ENCODE assay signal across 1 cellular context in the genomic region with DNA sequence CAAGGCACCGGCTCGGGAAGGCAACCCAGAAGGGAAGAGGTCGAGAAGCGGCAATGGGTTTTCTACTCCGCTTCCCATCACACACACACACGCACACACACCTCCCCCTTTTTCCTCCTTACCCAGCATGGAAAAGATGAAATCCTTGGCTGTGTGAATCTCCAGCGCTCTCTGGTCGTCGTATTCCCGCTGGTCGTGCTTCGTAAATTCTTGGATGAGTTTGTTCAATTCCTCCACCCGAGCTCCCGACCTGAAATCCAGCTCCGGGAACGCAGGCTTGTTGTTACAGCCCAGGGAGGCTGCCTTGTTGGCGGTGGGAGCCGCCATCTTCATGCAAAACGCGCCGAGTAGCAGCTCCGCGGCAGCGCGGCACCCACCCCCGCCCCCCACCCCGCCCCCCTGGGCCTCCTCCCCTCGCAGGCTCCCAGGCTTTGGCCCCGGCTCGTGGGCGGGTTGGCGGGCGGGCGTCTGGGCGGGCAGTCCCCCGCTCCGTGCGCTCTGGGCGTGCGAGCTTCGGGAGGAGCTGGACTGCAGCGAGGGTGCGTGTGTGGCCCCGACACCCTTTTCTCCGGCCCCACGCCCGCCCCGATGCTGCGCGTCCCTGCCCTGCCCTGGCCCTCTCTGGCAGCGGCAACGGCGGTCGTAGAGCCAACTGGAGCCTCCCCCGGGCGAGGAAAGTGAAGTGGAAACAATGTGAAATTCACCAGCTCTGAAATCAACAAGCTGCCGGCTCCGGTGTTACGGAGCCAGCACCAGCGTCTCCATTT.
A peak's percentile ranks its signal among the peaks of the same experiment; 100 is the strongest.
TF ChIP-seq lines count a peak whose summit lies in the region.

Gene MB21D2, minus strand, starts transcription at position 349 of the 767 bp plus-strand sequence. Its CDS starts 16 bp downstream, at position 333.

TF ChIP-seq in GM12878, 131 proteins besides CTCF, POLR2A, EP300 and RAD21 (continued from another document):
- TF ChIP-seq, protein P1, sequence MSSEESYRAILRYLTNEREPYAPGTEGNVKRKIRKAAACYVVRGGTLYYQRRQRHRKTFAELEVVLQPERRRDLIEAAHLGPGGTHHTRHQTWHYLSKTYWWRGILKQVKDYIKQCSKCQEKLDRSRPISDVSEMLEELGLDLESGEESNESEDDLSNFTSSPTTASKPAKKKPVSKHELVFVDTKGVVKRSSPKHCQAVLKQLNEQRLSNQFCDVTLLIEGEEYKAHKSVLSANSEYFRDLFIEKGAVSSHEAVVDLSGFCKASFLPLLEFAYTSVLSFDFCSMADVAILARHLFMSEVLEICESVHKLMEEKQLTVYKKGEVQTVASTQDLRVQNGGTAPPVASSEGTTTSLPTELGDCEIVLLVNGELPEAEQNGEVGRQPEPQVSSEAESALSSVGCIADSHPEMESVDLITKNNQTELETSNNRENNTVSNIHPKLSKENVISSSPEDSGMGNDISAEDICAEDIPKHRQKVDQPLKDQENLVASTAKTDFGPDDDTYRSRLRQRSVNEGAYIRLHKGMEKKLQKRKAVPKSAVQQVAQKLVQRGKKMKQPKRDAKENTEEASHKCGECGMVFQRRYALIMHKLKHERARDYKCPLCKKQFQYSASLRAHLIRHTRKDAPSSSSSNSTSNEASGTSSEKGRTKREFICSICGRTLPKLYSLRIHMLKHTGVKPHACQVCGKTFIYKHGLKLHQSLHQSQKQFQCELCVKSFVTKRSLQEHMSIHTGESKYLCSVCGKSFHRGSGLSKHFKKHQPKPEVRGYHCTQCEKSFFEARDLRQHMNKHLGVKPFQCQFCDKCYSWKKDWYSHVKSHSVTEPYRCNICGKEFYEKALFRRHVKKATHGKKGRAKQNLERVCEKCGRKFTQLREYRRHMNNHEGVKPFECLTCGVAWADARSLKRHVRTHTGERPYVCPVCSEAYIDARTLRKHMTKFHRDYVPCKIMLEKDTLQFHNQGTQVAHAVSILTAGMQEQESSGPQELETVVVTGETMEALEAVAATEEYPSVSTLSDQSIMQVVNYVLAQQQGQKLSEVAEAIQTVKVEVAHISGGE (CRISPR knock-in tag; IDR thresholded peaks at IDR 0.05), result no peak
- TF ChIP-seq, protein P2, sequence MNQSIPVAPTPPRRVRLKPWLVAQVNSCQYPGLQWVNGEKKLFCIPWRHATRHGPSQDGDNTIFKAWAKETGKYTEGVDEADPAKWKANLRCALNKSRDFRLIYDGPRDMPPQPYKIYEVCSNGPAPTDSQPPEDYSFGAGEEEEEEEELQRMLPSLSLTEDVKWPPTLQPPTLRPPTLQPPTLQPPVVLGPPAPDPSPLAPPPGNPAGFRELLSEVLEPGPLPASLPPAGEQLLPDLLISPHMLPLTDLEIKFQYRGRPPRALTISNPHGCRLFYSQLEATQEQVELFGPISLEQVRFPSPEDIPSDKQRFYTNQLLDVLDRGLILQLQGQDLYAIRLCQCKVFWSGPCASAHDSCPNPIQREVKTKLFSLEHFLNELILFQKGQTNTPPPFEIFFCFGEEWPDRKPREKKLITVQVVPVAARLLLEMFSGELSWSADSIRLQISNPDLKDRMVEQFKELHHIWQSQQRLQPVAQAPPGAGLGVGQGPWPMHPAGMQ (IDR thresholded peaks at IDR 0.05; ENCODE audit: borderline replicate concordance), result no peak
- TF ChIP-seq JUND (IDR thresholded peaks at IDR 0.05; ENCODE audit: low read depth, low read length), result no peak
- TF ChIP-seq, protein P3, sequence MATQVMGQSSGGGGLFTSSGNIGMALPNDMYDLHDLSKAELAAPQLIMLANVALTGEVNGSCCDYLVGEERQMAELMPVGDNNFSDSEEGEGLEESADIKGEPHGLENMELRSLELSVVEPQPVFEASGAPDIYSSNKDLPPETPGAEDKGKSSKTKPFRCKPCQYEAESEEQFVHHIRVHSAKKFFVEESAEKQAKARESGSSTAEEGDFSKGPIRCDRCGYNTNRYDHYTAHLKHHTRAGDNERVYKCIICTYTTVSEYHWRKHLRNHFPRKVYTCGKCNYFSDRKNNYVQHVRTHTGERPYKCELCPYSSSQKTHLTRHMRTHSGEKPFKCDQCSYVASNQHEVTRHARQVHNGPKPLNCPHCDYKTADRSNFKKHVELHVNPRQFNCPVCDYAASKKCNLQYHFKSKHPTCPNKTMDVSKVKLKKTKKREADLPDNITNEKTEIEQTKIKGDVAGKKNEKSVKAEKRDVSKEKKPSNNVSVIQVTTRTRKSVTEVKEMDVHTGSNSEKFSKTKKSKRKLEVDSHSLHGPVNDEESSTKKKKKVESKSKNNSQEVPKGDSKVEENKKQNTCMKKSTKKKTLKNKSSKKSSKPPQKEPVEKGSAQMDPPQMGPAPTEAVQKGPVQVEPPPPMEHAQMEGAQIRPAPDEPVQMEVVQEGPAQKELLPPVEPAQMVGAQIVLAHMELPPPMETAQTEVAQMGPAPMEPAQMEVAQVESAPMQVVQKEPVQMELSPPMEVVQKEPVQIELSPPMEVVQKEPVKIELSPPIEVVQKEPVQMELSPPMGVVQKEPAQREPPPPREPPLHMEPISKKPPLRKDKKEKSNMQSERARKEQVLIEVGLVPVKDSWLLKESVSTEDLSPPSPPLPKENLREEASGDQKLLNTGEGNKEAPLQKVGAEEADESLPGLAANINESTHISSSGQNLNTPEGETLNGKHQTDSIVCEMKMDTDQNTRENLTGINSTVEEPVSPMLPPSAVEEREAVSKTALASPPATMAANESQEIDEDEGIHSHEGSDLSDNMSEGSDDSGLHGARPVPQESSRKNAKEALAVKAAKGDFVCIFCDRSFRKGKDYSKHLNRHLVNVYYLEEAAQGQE (IDR thresholded peaks at IDR 0.05; ENCODE audit: low read depth, low read length), result no peak
- TF ChIP-seq FOXM1 (IDR thresholded peaks at IDR 0.05; ENCODE audit: low read depth, low read length), result no peak
- peak; percentile 31; the same call in 1 of the 2 replicates for TF ChIP-seq TCF3 (IDR thresholded peaks at IDR 0.05; ENCODE audit: borderline replicate concordance, insufficient read depth, low read depth, low read length)
- TF ChIP-seq NBN (IDR thresholded peaks at IDR 0.05), result peak; percentile 62; the same call in 1 of the 2 replicates
- peak; percentile 29 for TF ChIP-seq HDAC6 (IDR thresholded peaks at IDR 0.05; ENCODE audit: unreplicated experiment)
- no peak for TF ChIP-seq SP1 (IDR thresholded peaks at IDR 0.05; ENCODE audit: low read depth, low read length)
- peak; percentile 44; the same call in 1 of the 2 replicates for TF ChIP-seq LARP7 (IDR thresholded peaks at IDR 0.05)
- TF ChIP-seq KAT2A (conservative IDR thresholded peaks at IDR 0.05; ENCODE audit: control insufficient read depth, low read depth, low read length), result no peak
- TF ChIP-seq SPI1 (IDR thresholded peaks at IDR 0.05; ENCODE audit: borderline replicate concordance, insufficient read depth, low read depth, low read length), result no peak
- peak; percentile 70; the same call in 1 of the 2 replicates for TF ChIP-seq RB1 (IDR thresholded peaks at IDR 0.05; ENCODE audit: borderline replicate concordance)
- TF ChIP-seq POU2F2 (IDR thresholded peaks at IDR 0.05; ENCODE audit: borderline replicate concordance, low read depth, low read length), result peak; percentile 59; the same call in 2 of the 3 replicates
- no peak for TF ChIP-seq KLF5 (IDR thresholded peaks at IDR 0.05; ENCODE audit: partially characterized antibody)
- peak; percentile 26; the same call in 1 of the 2 replicates for TF ChIP-seq SMARCA5 (IDR thresholded peaks at IDR 0.05)
